15 cellular contexts compared by ENCODE assay signal in the genomic region with DNA sequence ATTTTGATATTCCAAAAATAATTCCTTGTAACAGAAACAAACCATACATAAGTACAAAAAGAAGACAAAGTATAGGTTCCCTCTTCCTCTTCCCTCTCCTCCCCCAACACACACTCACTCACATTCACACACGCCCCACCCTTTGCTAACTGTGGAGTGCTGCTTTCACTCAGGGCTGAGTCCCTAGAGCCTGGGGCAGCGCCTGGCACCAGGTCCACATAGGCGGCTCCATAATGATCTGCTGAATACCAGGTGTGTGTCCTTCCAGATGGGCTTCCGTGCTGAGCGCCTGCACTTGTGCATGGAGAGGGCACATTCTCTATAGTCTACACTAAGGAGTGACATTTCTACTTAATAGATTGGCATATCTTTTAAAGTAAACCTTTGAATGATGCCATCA. TPM values are rescaled to one million over a fixed set of nuclear protein-coding genes. Genes with fewer than 3 reads are reported as not detected.
DNase-seq lines count a peak whose midpoint lies in the region; ATAC-seq and TF ChIP-seq lines count a peak whose summit lies in the region.
"Had no signal": no experiment of that assay in that cellular context is flagged by ENCODE, and none has a peak within 500 bp of the region (broad histone marks: within the 10 kb centered on the region; RNA-seq: fewer than 3 reads in every experiment).

No MANE protein-coding gene starts in this region.

- peaks cover 18% of the 10 kb centered on the region for H3K79me1 ChIP-seq in H9 (ENCODE audit: insufficient read depth, low read depth, low read length, poor library complexity, severe bottlenecking)

- no peak overlapping the region for H3K9ac ChIP-seq in H9 (ENCODE audit: extremely low read depth, insufficient read length, low read length)

- TF ChIP-seq CTCF in H9 (conservative IDR thresholded peaks at IDR 0.05) (no peak), nephron (IDR thresholded peaks at IDR 0.05; ENCODE audit: unreplicated experiment in 3 of 3) (no peak), foreskin fibroblast (IDR thresholded peaks at IDR 0.05; ENCODE audit: low read depth, low read length) (no peak)

- no peak overlapping the region for H2BK12ac ChIP-seq in H9 (ENCODE audit: insufficient read length, low read depth, low read length)

- peaks cover 43% of the 10 kb centered on the region; the same call in 1 of the 2 replicates for H3K79me2 ChIP-seq in H9 (ENCODE audit: insufficient read depth, low read length)

- no peak for ATAC-seq in HG02938 (IDR thresholded peaks at IDR 0.05; ENCODE audit: unreplicated experiment)
- no peak for ATAC-seq in HG02970 (IDR thresholded peaks at IDR 0.05; ENCODE audit: low FRiP score, unreplicated experiment)
- ATAC-seq: lower lobe of right lung had no signal

- no peak for DNase-seq in T-helper 1 cell
- DNase-seq in H9, result no peak
- DNase-seq in foreskin fibroblast, result no peak
- DNase-seq: DMS79, hypothalamus, lower lobe of right lung, NCI-H1105, NCI-H526, posterior cingulate gyrus, SHP77 treated with DMSO at 0.1 percent for 48 hours had no signal

- H2BK15ac ChIP-seq in H9 (ENCODE audit: low read depth, low read length), result no peak overlapping the region

- no peaks in the 10 kb centered on the region for H3K27me3 ChIP-seq in H9 (ENCODE audit: insufficient read depth, low read length)

- H3K9me3 Mint-ChIP-seq in T-helper 1 cell treated with Interleukin-12 subunit alpha and Interleukin-12 subunit beta and Interleukin-4 antibody, amounts not matched to agents 30 μg/mL and 1 μg/mL, for 36 hours, result no peaks in the 10 kb centered on the region
- H3K9me3 Mint-ChIP-seq in H9 (no peaks in the 10 kb centered on the region), nephron (peaks cover 2% of the 10 kb centered on the region)
- H3K9me3 Mint-ChIP-seq in activated naive CD8-positive, alpha-beta T cell (ENCODE audit: low read depth), result no peaks in the 10 kb centered on the region

- H2BK120ac ChIP-seq in H9 (ENCODE audit: low read depth, low read length, poor library complexity, severe bottlenecking), result no peak overlapping the region

- peaks cover 82% of the 10 kb centered on the region for H3K4me1 Mint-ChIP-seq in T-helper 1 cell treated with Interleukin-12 subunit alpha and Interleukin-12 subunit beta and Interleukin-4 antibody, amounts not matched to agents 30 μg/mL and 1 μg/mL, for 36 hours (ENCODE audit: low read depth)
- H3K4me1 Mint-ChIP-seq in H9 (peaks cover 78 to 84% of the 10 kb centered on the region in 2 experiments), nephron (peaks cover 30% of the 10 kb centered on the region)
- peaks cover 85% of the 10 kb centered on the region for H3K4me1 Mint-ChIP-seq in activated naive CD8-positive, alpha-beta T cell (ENCODE audit: low read depth)

- H3K56ac ChIP-seq in H9 (ENCODE audit: insufficient read length, low read depth, low read length), result no peak overlapping the region

- peaks cover 10% of the 10 kb centered on the region for H3K23me2 ChIP-seq in H9 (ENCODE audit: insufficient read length, low read depth, low read length, poor library complexity, severe bottlenecking)

- peak overlapping the region; percentile 88 for H3K27ac Mint-ChIP-seq in T-helper 1 cell treated with Interleukin-12 subunit alpha and Interleukin-12 subunit beta and Interleukin-4 antibody, amounts not matched to agents 30 μg/mL and 1 μg/mL, for 36 hours
- H3K27ac Mint-ChIP-seq in H9, result peak overlapping the region; percentile 55 to 85 (median 57)
- H3K27ac Mint-ChIP-seq in activated naive CD8-positive, alpha-beta T cell, result peak overlapping the region; percentile 97
- H3K27ac Mint-ChIP-seq in nephron, result peak overlapping the region in 1 of 3 experiments; percentile 90

- no peak overlapping the region for H3K18ac ChIP-seq in H9 (ENCODE audit: insufficient read length, low read depth, low read length)

- no peak overlapping the region for H2AFZ ChIP-seq in H9 (ENCODE audit: low read length)

- no peaks in the 10 kb centered on the region for H3K27me3 Mint-ChIP-seq in T-helper 1 cell treated with Interleukin-12 subunit alpha and Interleukin-12 subunit beta and Interleukin-4 antibody, amounts not matched to agents 30 μg/mL and 1 μg/mL, for 36 hours (ENCODE audit: low read depth)
- no peaks in the 10 kb centered on the region for H3K27me3 Mint-ChIP-seq in H9 (ENCODE audit: low read depth)
- no peaks in the 10 kb centered on the region for H3K27me3 Mint-ChIP-seq in activated naive CD8-positive, alpha-beta T cell
- no peaks in the 10 kb centered on the region for H3K27me3 Mint-ChIP-seq in nephron (ENCODE audit: low read depth)

- H3T11ph ChIP-seq in H9 (ENCODE audit: low read length), result no peak overlapping the region

- H3K4me2 ChIP-seq in H9 (ENCODE audit: insufficient read depth, insufficient read length, low read length), result no peak overlapping the region

- H3K4me1 ChIP-seq in H9 (ENCODE audit: insufficient read depth, low read length), result peaks cover 20% of the 10 kb centered on the region

- H3K4ac ChIP-seq in H9 (ENCODE audit: low read depth, low read length), result no peak overlapping the region

- H3K4me3 Mint-ChIP-seq in T-helper 1 cell treated with Interleukin-12 subunit alpha and Interleukin-12 subunit beta and Interleukin-4 antibody, amounts not matched to agents 30 μg/mL and 1 μg/mL, for 36 hours, result peak overlapping the region; percentile 99
- H3K4me3 Mint-ChIP-seq in H9 (peak overlapping the region in 1 of 2 experiments; percentile 62; a peak in 3 of 5 replicates), nephron (peak overlapping the region in 2 of 3 experiments; percentile 0 to 32)
- H3K4me3 Mint-ChIP-seq in activated naive CD8-positive, alpha-beta T cell, result peak overlapping the region; percentile 97

- no peak overlapping the region for H4K91ac ChIP-seq in H9 (ENCODE audit: insufficient read length, low read depth, low read length)

- no peaks in the 10 kb centered on the region for H4K20me1 ChIP-seq in H9 (ENCODE audit: control insufficient read depth, insufficient read depth, insufficient read length)

- H2BK5ac ChIP-seq in H9 (ENCODE audit: insufficient read length, low read length), result no peak overlapping the region

- H3K4me3 ChIP-seq in foreskin fibroblast (ENCODE audit: low read depth in 1 of 2, low read length in 2 of 2), result no peak overlapping the region
- H3K4me3 ChIP-seq: lower lobe of right lung had no signal

- H3K9me3 ChIP-seq in H9 (ENCODE audit: control insufficient read depth, low read depth, low read length), result no peaks in the 10 kb centered on the region
- H3K9me3 ChIP-seq: lower lobe of right lung had no signal

- H4K5ac ChIP-seq in H9 (ENCODE audit: insufficient read length, low read depth, low read length), result no peak overlapping the region

- H4K8ac ChIP-seq in H9 (replicated peaks; ENCODE audit: insufficient read length, low read depth, low read length), result no peak overlapping the region

- H2BK20ac ChIP-seq in H9 (ENCODE audit: low read depth, low read length, poor library complexity, severe bottlenecking), result no peak overlapping the region

- H3K23ac ChIP-seq in H9 (ENCODE audit: insufficient read length, low read depth, low read length), result no peak overlapping the region

- H3K36me3 Mint-ChIP-seq in T-helper 1 cell treated with Interleukin-12 subunit alpha and Interleukin-12 subunit beta and Interleukin-4 antibody, amounts not matched to agents 30 μg/mL and 1 μg/mL, for 36 hours (ENCODE audit: low read depth), result peaks cover 45% of the 10 kb centered on the region
- H3K36me3 Mint-ChIP-seq in H9 (ENCODE audit: insufficient read depth in 1 of 3, low read depth in 3 of 3), result peaks cover 0 to 5% (median 0%) of the 10 kb centered on the region in 3 experiments; a peak in 4 of 7 replicates
- peaks cover 13% of the 10 kb centered on the region for H3K36me3 Mint-ChIP-seq in activated naive CD8-positive, alpha-beta T cell
- peaks cover 3% of the 10 kb centered on the region for H3K36me3 Mint-ChIP-seq in nephron (ENCODE audit: low read depth)

- H3K14ac ChIP-seq in H9 (ENCODE audit: insufficient read depth, low read length), result peak overlapping the region; percentile 53; the same call in 1 of the 2 replicates

- H3K27ac ChIP-seq in H9 (ENCODE audit: insufficient read length, low read depth, low read length), result no peak overlapping the region
- H3K27ac ChIP-seq: lower lobe of right lung had no signal

- no CpG with 5 or more reads among the region's 5 CpGs for WGBS in H9 (ENCODE audit: extremely low coverage, insufficient read length, low lambda C conversion rate)

- no peak overlapping the region for H2AK5ac ChIP-seq in H9 (ENCODE audit: insufficient read length, low read length)

RNA-seq across cellular contexts. Expression of a gene that starts 3.7 kb away (rescaled TPM):
- total RNA-seq in H9 (2021), result 41.8 and 47.2 TPM in 2 replicates
